ENCODE assay signal across 19 cellular contexts in the genomic region with DNA sequence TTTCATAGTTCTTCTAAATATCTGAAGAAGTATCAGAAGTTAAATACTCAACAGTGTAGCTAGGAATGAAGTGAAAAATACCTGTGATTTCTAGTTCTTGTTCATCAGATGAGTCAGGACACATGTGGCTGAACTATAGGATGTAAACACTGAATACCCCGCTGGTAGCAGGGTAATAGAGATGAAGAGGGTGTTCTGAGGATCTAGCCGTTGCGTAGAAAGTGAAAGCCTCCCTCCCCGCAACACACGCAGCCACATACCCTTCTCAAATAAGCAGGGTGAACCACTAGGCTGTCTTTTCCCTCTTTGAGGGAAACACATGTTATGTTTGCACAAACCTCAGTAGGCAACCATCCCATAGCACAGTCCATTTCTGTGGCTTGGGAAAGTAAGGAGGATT. TPM values are rescaled to one million over a fixed set of nuclear protein-coding genes. Genes with fewer than 3 reads are reported as not detected.
DNase-seq lines count a peak whose midpoint lies in the region; ATAC-seq, FAIRE-seq and TF ChIP-seq lines count a peak whose summit lies in the region.
"Had no signal": no experiment of that assay in that cellular context is flagged by ENCODE, and none has a peak within 500 bp of the region (broad histone marks: within the 10 kb centered on the region; RNA-seq: fewer than 3 reads in every experiment).

No MANE protein-coding gene starts in this region.

- no TSS peak for BruUV-seq in HepG2 (replicated peaks; lab: Mats Ljungman, UMichigan)
- no TSS peak for BruUV-seq in GM12878 (replicated peaks; lab: Mats Ljungman, UMichigan)

- in situ Hi-C loops in HepG2 (cut with HindIII; ENCODE audit: extremely low pct_ligation_motif_present, low pct_unique_long_range_greater_than_20kb) = loop anchor here (5.0 to 25.0 kb wide), 3 partner anchors 75 to 280 kb away; a partner anchor contains a TSS
- in situ Hi-C loops in GM12878 (cut with MboI) = loop anchor here (5.0 kb wide), 1 partner anchor 280 kb away; no protein-coding TSS in a partner anchor

- H3K4me2 ChIP-seq in HepG2 (ENCODE audit: low read depth, low read length) = peak overlapping the region; percentile 86
- peak overlapping the region; percentile 75 for H3K4me2 ChIP-seq in GM12878 (ENCODE audit: control insufficient read depth, insufficient read depth)
- H3K4me2 ChIP-seq in trophoblast cell (ENCODE audit: low read length) = no peak overlapping the region

- intact Hi-C loops in HepG2 (cut with micrococcal nuclease; ENCODE audit: unreplicated experiment) = loop anchor here (2.0 to 5.0 kb wide), 3 partner anchors 147 to 275 kb away; a partner anchor contains a TSS
- intact Hi-C loops in right lobe of liver (cut with DNase I) = loop anchor here (10.0 kb wide), 3 partner anchors 73 to 283 kb away; a partner anchor contains a TSS
- intact Hi-C loops in GM12878 (cut with micrococcal nuclease; ENCODE audit: unreplicated experiment) = loop anchor here (2.0 kb wide), 1 partner anchor 117 kb away; no protein-coding TSS in a partner anchor
- intact Hi-C loops in posterior vena cava (cut with DNase I) = loop anchor here (10.0 kb wide), 3 partner anchors 73 to 283 kb away; a partner anchor contains a TSS

- no peaks in the 10 kb centered on the region for H3K9me3 ChIP-seq in HepG2 (ENCODE audit: low read length)
- no peaks in the 10 kb centered on the region for H3K9me3 ChIP-seq in right lobe of liver
- no peaks in the 10 kb centered on the region for H3K9me3 ChIP-seq in GM12878 (replicated peaks; ENCODE audit: control insufficient read depth, insufficient read depth, low read length)
- H3K9me3 ChIP-seq in trophoblast cell (ENCODE audit: insufficient read depth, low read depth, low read length) = peaks cover 2% of the 10 kb centered on the region

- H4K20me1 ChIP-seq in HepG2 (ENCODE audit: insufficient read depth, low read length) (no peaks in the 10 kb centered on the region), GM12878 (ENCODE audit: control insufficient read depth, insufficient read depth) (no peaks in the 10 kb centered on the region)

- POLR2A ChIA-PET in HepG2 (lab: Yijun Ruan, JAX) (interaction anchor here (0.6 to 1.7 kb wide), 3 partner anchors 71 to 264 kb away, joined by 3 to 6 read pairs (median 3); a partner anchor contains a TSS), GM12878 (lab: Charles Lee) (interaction anchor here (1.3 to 1.5 kb wide), 2 partner anchors 275 to 281 kb away, joined by 3 to 5 read pairs; no protein-coding TSS in a partner anchor)

- no peak for TF ChIP-seq RAD21 in HepG2 (CRISPR knock-in tag; IDR thresholded peaks at IDR 0.05)
- no peak for TF ChIP-seq RAD21 in GM12878 (IDR thresholded peaks at IDR 0.05; ENCODE audit: insufficient read depth, low read depth, low read length)

- H4K8ac ChIP-seq in trophoblast cell (ENCODE audit: low read depth, low read length) = no peak overlapping the region

- H3K79me2 ChIP-seq in HepG2 (ENCODE audit: insufficient read depth, low read length) = no peaks in the 10 kb centered on the region
- H3K79me2 ChIP-seq in GM12878 (ENCODE audit: control insufficient read depth, insufficient read depth, low read length) = no peaks in the 10 kb centered on the region
- H3K79me2 ChIP-seq in trophoblast cell (ENCODE audit: control insufficient read depth, insufficient read depth, low read length, poor library complexity) = peaks cover 2% of the 10 kb centered on the region

- H3K4me1 ChIP-seq in HepG2 (ENCODE audit: insufficient read depth, low read length) (peaks cover 61% of the 10 kb centered on the region), right lobe of liver (peaks cover 0 to 25% (median 0%) of the 10 kb centered on the region in 4 donors), GM12878 (ENCODE audit: control insufficient read depth, insufficient read depth, low read length) (peaks cover 26% of the 10 kb centered on the region), trophoblast cell (ENCODE audit: control insufficient read depth in 1 of 2, insufficient read depth in 2 of 2, low read length in 2 of 2) (no peaks in the 10 kb centered on the region)

- WGBS in HepG2 (ENCODE audit: low lambda C conversion rate) = 11% methylated on average over 5 of the region's 5 CpGs
- 65% methylated on average over 5 of the region's 5 CpGs for WGBS in right lobe of liver (ENCODE audit: insufficient coverage, low coverage, low lambda C conversion rate, missing lambda C conversion rate)
- 13% methylated on average over 5 of the region's 5 CpGs for WGBS in GM12878 (ENCODE audit: insufficient coverage, insufficient replicate concordance, low lambda C conversion rate, missing lambda C conversion rate)
- no CpG with 5 or more reads among the region's 5 CpGs for WGBS in trophoblast cell (ENCODE audit: extremely low coverage, insufficient coverage, insufficient read length)

- FAIRE-seq in HepG2 (lab: Jason Lieb, UNC) (no peak), GM12878 (lab: Jason Lieb, UNC) (no peak)

- H3K4me3 ChIP-seq in HepG2 (replicated peaks in 1 of 3; ENCODE audit: insufficient read depth in 1 of 3, low read depth in 2 of 3, low read length in 3 of 3) (peak overlapping the region; percentile 25 to 59 (median 33)), right lobe of liver (no peak overlapping the region), GM12878 (no peak overlapping the region), trophoblast cell (ENCODE audit: low read depth, low read length) (no peak overlapping the region)
- H3K4me3 ChIP-seq: GM23248 had no signal

- H3K27me3 ChIP-seq in HepG2 (ENCODE audit: control insufficient read depth in 1 of 2, insufficient read depth in 2 of 2, low read length in 2 of 2) = no peaks in the 10 kb centered on the region; a peak in 1 of 5 replicates
- H3K27me3 ChIP-seq in right lobe of liver = no peaks in the 10 kb centered on the region
- no peaks in the 10 kb centered on the region for H3K27me3 ChIP-seq in GM12878 (replicated peaks in 1 of 2; ENCODE audit: control insufficient read depth in 2 of 2, insufficient read depth in 2 of 2, low read length in 1 of 2)
- H3K27me3 ChIP-seq in trophoblast cell (ENCODE audit: insufficient read depth, low read length) = no peaks in the 10 kb centered on the region

- DNase-seq in HepG2 (ENCODE audit: low spot score) = no peak
- DNase-seq in right lobe of liver = no peak
- no peak for DNase-seq in GM12878 (ENCODE audit: low read depth, low spot score)
- no peak for DNase-seq in trophoblast cell
- no peak for DNase-seq in posterior vena cava (ENCODE audit: low spot score)
- no peak for DNase-seq in DMS53 (lab: John Stamatoyannopoulos, UW)
- DNase-seq: ACHN, DND-41, GM23248, KBM-7, NCI-H1417, NCI-H187, NCI-H2107, NCI-H2227 treated with DMSO at 0.1 percent for 48 hours, NCI-H524 treated with DMSO at 0.1 percent for 48 hours had no signal

- H2BK5ac ChIP-seq in trophoblast cell (ENCODE audit: low read depth, low read length, poor library complexity) = no peak overlapping the region

- H3K36me3 ChIP-seq in HepG2 (replicated peaks in 1 of 2; ENCODE audit: control insufficient read depth in 1 of 2, insufficient read depth in 2 of 2, low read length in 2 of 2) (no peaks in the 10 kb centered on the region), right lobe of liver (no peaks in the 10 kb centered on the region), GM12878 (ENCODE audit: control insufficient read depth in 2 of 2, insufficient read depth in 2 of 2, low read length in 1 of 2) (no peaks in the 10 kb centered on the region), trophoblast cell (ENCODE audit: control insufficient read depth in 1 of 2, insufficient read depth in 2 of 2, low read length in 2 of 2) (no peaks in the 10 kb centered on the region)

- TF ChIP-seq CTCF in HepG2 (CRISPR knock-in tag; IDR thresholded peaks at IDR 0.05) (0 out of 2 replicates have a peak, but pooled peaks have one; percentile 2), right lobe of liver (IDR thresholded peaks at IDR 0.05) (no peak), GM12878 (IDR thresholded peaks at IDR 0.05 in 2 of 3, conservative IDR thresholded peaks at IDR 0.05 in 1 of 3; ENCODE audit: control insufficient read depth in 2 of 3, extremely low read depth in 1 of 3, insufficient read depth in 1 of 3, low read depth in 3 of 3, low read length in 3 of 3) (no peak)

- H2AFZ ChIP-seq in HepG2 (ENCODE audit: low read length) (peak overlapping the region; percentile 47), GM12878 (ENCODE audit: control insufficient read depth, low read depth, low read length) (no peak overlapping the region; the same call in 1 of the 2 replicates), trophoblast cell (ENCODE audit: insufficient read depth, low read length, poor library complexity) (no peak overlapping the region)
- H2AFZ ChIP-seq: GM23248 had no signal

- H2BK120ac ChIP-seq in trophoblast cell (ENCODE audit: insufficient read depth, low read length, poor library complexity) = no peak overlapping the region

- H4K12ac ChIP-seq in trophoblast cell (ENCODE audit: low read depth, low read length) = no peak overlapping the region

- no peak overlapping the region for H3K4ac ChIP-seq in trophoblast cell (ENCODE audit: low read depth, low read length)

- no peak overlapping the region for H3K14ac ChIP-seq in trophoblast cell (ENCODE audit: low read length)

- CTCF ChIA-PET in HepG2 (lab: Yijun Ruan, JAX; ENCODE audit: low intra/inter-chr PET ratio, low total read pairs) = no interaction called here
- CTCF ChIA-PET in GM12878 (lab: Yijun Ruan, JAX) = interaction anchor here (0.6 to 10.3 kb wide), 12 partner anchors 9 to 279 kb away, joined by 3 to 216 read pairs (median 4); a partner anchor contains a TSS

- no peak overlapping the region for H2BK12ac ChIP-seq in trophoblast cell (ENCODE audit: low read length)

- no peak overlapping the region for H4K91ac ChIP-seq in trophoblast cell (ENCODE audit: low read depth, low read length)

- H3K23ac ChIP-seq in trophoblast cell (ENCODE audit: low read length) = no peak overlapping the region

- H3K9ac ChIP-seq in HepG2 (ENCODE audit: insufficient read depth, low read depth, low read length) (peak overlapping the region; percentile 35; the same call in 1 of the 2 replicates), GM12878 (ENCODE audit: control insufficient read depth, insufficient read depth, low read length) (no peak overlapping the region), trophoblast cell (ENCODE audit: low read length) (peak overlapping the region; percentile 67)
- H3K9ac ChIP-seq: GM23248 had no signal

- TF ChIP-seq POLR2A in HepG2 (IDR thresholded peaks at IDR 0.05; ENCODE audit: insufficient read depth in 1 of 2, low read depth in 2 of 2, low read length in 2 of 2) = no peak
- TF ChIP-seq POLR2A in right lobe of liver (IDR thresholded peaks at IDR 0.05) = no peak
- no peak for TF ChIP-seq POLR2A in GM12878 (IDR thresholded peaks at IDR 0.05; ENCODE audit: low read depth, low read length)

- no peak overlapping the region for H2AK5ac ChIP-seq in trophoblast cell (ENCODE audit: low read length)

- no peak for ATAC-seq in HepG2
- no peak for ATAC-seq in right lobe of liver
- peak; percentile 34 for ATAC-seq in GM19351 (IDR thresholded peaks at IDR 0.05; ENCODE audit: unreplicated experiment)
- ATAC-seq in GM12878 = 0 out of 3 replicates have a peak, but pooled peaks have one; percentile 5
- ATAC-seq: HCT116 had no signal

- no peak overlapping the region for H3K18ac ChIP-seq in trophoblast cell (ENCODE audit: low read length)

- no peaks in the 10 kb centered on the region for H3K79me1 ChIP-seq in trophoblast cell (ENCODE audit: low read length)

- RAD21 ChIA-PET in GM12878 (lab: Charles Lee; ENCODE audit: unreplicated experiment) = interaction anchor here (0.6 to 6.3 kb wide), 12 partner anchors 43 to 280 kb away, joined by 3 to 77 read pairs (median 9); a partner anchor contains a TSS

- SMC1A ChIA-PET in GM12878 (lab: Charles Lee; ENCODE audit: uncharacterized antibody, unreplicated experiment) = interaction anchor here (0.8 to 6.5 kb wide), 12 partner anchors 8 to 279 kb away, joined by 3 to 110 read pairs (median 10); a partner anchor contains a TSS

- TF ChIP-seq EP300 in HepG2 (IDR thresholded peaks at IDR 0.05; ENCODE audit: low read depth in 2 of 2, low read length in 2 of 2) = no peak
- no peak for TF ChIP-seq EP300 in HepG2 (CRISPR knock-in tag; IDR thresholded peaks at IDR 0.05; ENCODE audit: borderline replicate concordance)
- no peak for TF ChIP-seq EP300 in GM12878 (IDR thresholded peaks at IDR 0.05; ENCODE audit: borderline replicate concordance in 1 of 2, control insufficient read depth in 1 of 2, low read depth in 2 of 2, low read length in 2 of 2)

- H3K27ac ChIP-seq in HepG2 (ENCODE audit: extremely low read length, insufficient read depth, low read length) (no peak overlapping the region), right lobe of liver (no peak overlapping the region), GM12878 (ENCODE audit: control insufficient read depth, insufficient read depth) (no peak overlapping the region), trophoblast cell (ENCODE audit: low read depth, low read length) (no peak overlapping the region)
- H3K27ac ChIP-seq: GM23248 had no signal

RNA-seq across cellular contexts. Expression of a gene that starts 16.4 kb away (rescaled TPM):
- total RNA-seq in HepG2 (2016; rRNA removed; fragmentation: Illumina TruSeq; extraction: Trizol) (not detected in 2 replicates), right lobe of liver (not detected), GM12878 (2014; rRNA removed) (not detected in 2 replicates), GM12878 (2014; rRNA removed; fragmentation: Illumina TruSeq; extraction: Trizol) (not detected in 2 replicates), GM12878 (2021) (not detected in 2 replicates), posterior vena cava (not detected)
- total RNA-seq in HepG2 (2016; cell fraction: cytosol; rRNA removed; fragmentation: Illumina TruSeq; extraction: Trizol; ENCODE audit: low read depth) = not detected in 2 replicates
- total RNA-seq in HepG2 (2016; cell fraction: insoluble cytoplasmic fraction; rRNA removed; fragmentation: Illumina TruSeq; extraction: Trizol) = not detected in 2 replicates
- total RNA-seq in HepG2 (2016; cell fraction: membrane; rRNA removed; fragmentation: Illumina TruSeq; extraction: Trizol) = not detected in 2 replicates
- total RNA-seq in HepG2 (2016; cell fraction: nucleus; rRNA removed; fragmentation: Illumina TruSeq; extraction: Trizol) = not detected in 2 replicates
- polyA plus RNA-seq in HepG2 (2011; rRNA removed) (not detected in 2 replicates), GM12878 (2011; rRNA removed) (not detected in 2 replicates), GM12878 (2014; fragmentation: Illumina TruSeq; extraction: Trizol) (not detected in 2 replicates), GM12878 (2014; fragmentation: Nextera tagmentation; extraction: Ambion mirVana) (not detected), GM12878 (2014; rRNA removed) (not detected in 2 replicates), GM12878 (2016; fragmentation: Nextera tagmentation; extraction: Ambion mirVana) (not detected)
- polyA plus RNA-seq in HepG2 (2011; cell fraction: cytosol; rRNA removed) = not detected in 2 replicates
- polyA plus RNA-seq in HepG2 (2011; cell fraction: nucleus; rRNA removed) = not detected in 2 replicates
- polyA plus RNA-seq in HepG2 (2012) = not detected in 2 replicates
- not detected in 2 replicates for polyA plus RNA-seq in HepG2 (2016; cell fraction: cytosol; fragmentation: Illumina TruSeq; extraction: Trizol; ENCODE audit: low read depth)
- not detected in 2 replicates for polyA plus RNA-seq in HepG2 (2016; cell fraction: insoluble cytoplasmic fraction; fragmentation: Illumina TruSeq; extraction: Trizol; ENCODE audit: low read depth)
- not detected in 2 replicates for polyA plus RNA-seq in HepG2 (2016; cell fraction: membrane; fragmentation: Illumina TruSeq; extraction: Trizol; ENCODE audit: low read depth)
- not detected in 2 replicates for polyA plus RNA-seq in HepG2 (2016; cell fraction: nucleus; fragmentation: Illumina TruSeq; extraction: Trizol; ENCODE audit: insufficient read depth, low read depth)
- not detected in 2 replicates for polyA minus RNA-seq in HepG2 (2011; rRNA and poly(A)+ RNA removed; ENCODE audit: low replicate concordance)
- not detected in 2 replicates for polyA minus RNA-seq in HepG2 (2011; cell fraction: cytosol; rRNA and poly(A)+ RNA removed)
- polyA minus RNA-seq in HepG2 (2011; cell fraction: nucleus; rRNA and poly(A)+ RNA removed) = not detected in 2 replicates
- total RNA-seq in GM12878 (2013; cell fraction: nucleolus; rRNA removed) = not detected in 2 replicates
- not detected for polyA plus RNA-seq in GM12878 (2011; ENCODE audit: low read depth)
- not detected in 2 replicates for polyA plus RNA-seq in GM12878 (2011; cell fraction: cytosol; rRNA removed)
- not detected in 2 replicates for polyA plus RNA-seq in GM12878 (2011; cell fraction: nucleus; rRNA removed)
- not detected in 2 replicates for polyA plus RNA-seq in GM12878 (2012)
- not detected in 2 replicates for polyA minus RNA-seq in GM12878 (2011; rRNA and poly(A)+ RNA removed)
- not detected in 2 replicates for polyA minus RNA-seq in GM12878 (2011; cell fraction: cytosol; rRNA and poly(A)+ RNA removed)
- polyA minus RNA-seq in GM12878 (2011; cell fraction: nucleus; rRNA and poly(A)+ RNA removed) = not detected in 2 replicates
- not detected in 2 replicates for polyA plus RNA-seq in trophoblast cell (2013)
- total RNA-seq: G401, GM23248 had no signal
- polyA plus RNA-seq: CD14-positive monocyte, GM23248 had no signal

RNA-seq across cellular contexts. Expression of a gene that starts 19.8 kb away (rescaled TPM):
- total RNA-seq in HepG2 (2016; rRNA removed; fragmentation: Illumina TruSeq; extraction: Trizol) (not detected in 2 replicates), right lobe of liver (not detected), GM12878 (2014; rRNA removed) (not detected in 2 replicates), GM12878 (2014; rRNA removed; fragmentation: Illumina TruSeq; extraction: Trizol) (not detected in 2 replicates), GM12878 (2021) (not detected in 2 replicates), posterior vena cava (not detected)
- not detected in 2 replicates for total RNA-seq in HepG2 (2016; cell fraction: cytosol; rRNA removed; fragmentation: Illumina TruSeq; extraction: Trizol; ENCODE audit: low read depth)
- total RNA-seq in HepG2 (2016; cell fraction: insoluble cytoplasmic fraction; rRNA removed; fragmentation: Illumina TruSeq; extraction: Trizol) = not detected in 2 replicates
- not detected in 2 replicates for total RNA-seq in HepG2 (2016; cell fraction: membrane; rRNA removed; fragmentation: Illumina TruSeq; extraction: Trizol)
- total RNA-seq in HepG2 (2016; cell fraction: nucleus; rRNA removed; fragmentation: Illumina TruSeq; extraction: Trizol) = not detected in 2 replicates
- polyA plus RNA-seq in HepG2 (2011; rRNA removed) (not detected in 2 replicates), GM12878 (2011; rRNA removed) (not detected in 2 replicates), GM12878 (2014; fragmentation: Illumina TruSeq; extraction: Trizol) (not detected in 2 replicates), GM12878 (2014; fragmentation: Nextera tagmentation; extraction: Ambion mirVana) (not detected), GM12878 (2014; rRNA removed) (not detected in 2 replicates), GM12878 (2016; fragmentation: Nextera tagmentation; extraction: Ambion mirVana) (not detected)
- not detected in 2 replicates for polyA plus RNA-seq in HepG2 (2011; cell fraction: cytosol; rRNA removed)
- not detected in 2 replicates for polyA plus RNA-seq in HepG2 (2011; cell fraction: nucleus; rRNA removed)
- polyA plus RNA-seq in HepG2 (2012) = not detected in 2 replicates
- not detected in 2 replicates for polyA plus RNA-seq in HepG2 (2016; cell fraction: cytosol; fragmentation: Illumina TruSeq; extraction: Trizol; ENCODE audit: low read depth)
- not detected in 2 replicates for polyA plus RNA-seq in HepG2 (2016; cell fraction: insoluble cytoplasmic fraction; fragmentation: Illumina TruSeq; extraction: Trizol; ENCODE audit: low read depth)
- polyA plus RNA-seq in HepG2 (2016; cell fraction: membrane; fragmentation: Illumina TruSeq; extraction: Trizol; ENCODE audit: low read depth) = not detected in 2 replicates
- not detected in 2 replicates for polyA plus RNA-seq in HepG2 (2016; cell fraction: nucleus; fragmentation: Illumina TruSeq; extraction: Trizol; ENCODE audit: insufficient read depth, low read depth)
- not detected in 2 replicates for polyA minus RNA-seq in HepG2 (2011; rRNA and poly(A)+ RNA removed; ENCODE audit: low replicate concordance)
- polyA minus RNA-seq in HepG2 (2011; cell fraction: cytosol; rRNA and poly(A)+ RNA removed) = not detected in 2 replicates
- not detected in 2 replicates for polyA minus RNA-seq in HepG2 (2011; cell fraction: nucleus; rRNA and poly(A)+ RNA removed)
- total RNA-seq in GM12878 (2013; cell fraction: nucleolus; rRNA removed) = not detected in 2 replicates
- not detected for polyA plus RNA-seq in GM12878 (2011; ENCODE audit: low read depth)
- polyA plus RNA-seq in GM12878 (2011; cell fraction: cytosol; rRNA removed) = not detected in 2 replicates
- polyA plus RNA-seq in GM12878 (2011; cell fraction: nucleus; rRNA removed) = not detected in 2 replicates
- not detected in 2 replicates for polyA plus RNA-seq in GM12878 (2012)
- not detected in 2 replicates for polyA minus RNA-seq in GM12878 (2011; rRNA and poly(A)+ RNA removed)
- not detected in 2 replicates for polyA minus RNA-seq in GM12878 (2011; cell fraction: cytosol; rRNA and poly(A)+ RNA removed)
- polyA minus RNA-seq in GM12878 (2011; cell fraction: nucleus; rRNA and poly(A)+ RNA removed) = not detected in 2 replicates
- not detected in 2 replicates for polyA plus RNA-seq in trophoblast cell (2013)
- total RNA-seq: G401, GM23248 had no signal
- polyA plus RNA-seq: CD14-positive monocyte, GM23248 had no signal

RNA-seq across cellular contexts. Expression of a gene that starts 33.9 kb away (rescaled TPM):
- total RNA-seq in HepG2 (2016; rRNA removed; fragmentation: Illumina TruSeq; extraction: Trizol) (not detected in 2 replicates), right lobe of liver (not detected), GM12878 (2014; rRNA removed) (0.62 and 0.76 TPM in 2 replicates), GM12878 (2014; rRNA removed; fragmentation: Illumina TruSeq; extraction: Trizol) (0.64 and 0.67 TPM in 2 replicates), GM12878 (2021) (0.51 and 0.66 TPM in 2 replicates), posterior vena cava (not detected)
- not detected in 2 replicates for total RNA-seq in HepG2 (2016; cell fraction: cytosol; rRNA removed; fragmentation: Illumina TruSeq; extraction: Trizol; ENCODE audit: low read depth)
- not detected in 2 replicates for total RNA-seq in HepG2 (2016; cell fraction: insoluble cytoplasmic fraction; rRNA removed; fragmentation: Illumina TruSeq; extraction: Trizol)
- not detected in 2 replicates for total RNA-seq in HepG2 (2016; cell fraction: membrane; rRNA removed; fragmentation: Illumina TruSeq; extraction: Trizol)
- total RNA-seq in HepG2 (2016; cell fraction: nucleus; rRNA removed; fragmentation: Illumina TruSeq; extraction: Trizol) = not detected in 2 replicates
- polyA plus RNA-seq in HepG2 (2011; rRNA removed) (0.09 TPM in 1 of 2 replicates, not detected in the other), GM12878 (2011; rRNA removed) (0.09 and 0.24 TPM in 2 replicates), GM12878 (2014; fragmentation: Illumina TruSeq; extraction: Trizol) (0.22 TPM in 1 of 2 replicates, not detected in the other), GM12878 (2014; fragmentation: Nextera tagmentation; extraction: Ambion mirVana) (not detected), GM12878 (2014; rRNA removed) (0.35 and 0.42 TPM in 2 replicates), GM12878 (2016; fragmentation: Nextera tagmentation; extraction: Ambion mirVana) (not detected)
- not detected in 2 replicates for polyA plus RNA-seq in HepG2 (2011; cell fraction: cytosol; rRNA removed)
- 0.18 and 0.38 TPM in 2 replicates for polyA plus RNA-seq in HepG2 (2011; cell fraction: nucleus; rRNA removed)
- polyA plus RNA-seq in HepG2 (2012) = not detected in 2 replicates
- not detected in 2 replicates for polyA plus RNA-seq in HepG2 (2016; cell fraction: cytosol; fragmentation: Illumina TruSeq; extraction: Trizol; ENCODE audit: low read depth)
- polyA plus RNA-seq in HepG2 (2016; cell fraction: insoluble cytoplasmic fraction; fragmentation: Illumina TruSeq; extraction: Trizol; ENCODE audit: low read depth) = not detected in 2 replicates
- polyA plus RNA-seq in HepG2 (2016; cell fraction: membrane; fragmentation: Illumina TruSeq; extraction: Trizol; ENCODE audit: low read depth) = not detected in 2 replicates
- not detected in 2 replicates for polyA plus RNA-seq in HepG2 (2016; cell fraction: nucleus; fragmentation: Illumina TruSeq; extraction: Trizol; ENCODE audit: insufficient read depth, low read depth)
- 0.26 and 0.50 TPM in 2 replicates for polyA minus RNA-seq in HepG2 (2011; rRNA and poly(A)+ RNA removed; ENCODE audit: low replicate concordance)
- polyA minus RNA-seq in HepG2 (2011; cell fraction: cytosol; rRNA and poly(A)+ RNA removed) = not detected in 2 replicates
- not detected in 2 replicates for polyA minus RNA-seq in HepG2 (2011; cell fraction: nucleus; rRNA and poly(A)+ RNA removed)
- total RNA-seq in GM12878 (2013; cell fraction: nucleolus; rRNA removed) = 12.5 and 19.1 TPM in 2 replicates
- polyA plus RNA-seq in GM12878 (2011; ENCODE audit: low read depth) = 0.66 TPM
- polyA plus RNA-seq in GM12878 (2011; cell fraction: cytosol; rRNA removed) = 0.12 and 0.24 TPM in 2 replicates
- polyA plus RNA-seq in GM12878 (2011; cell fraction: nucleus; rRNA removed) = 0.70 and 1.1 TPM in 2 replicates
- 0.16 and 0.27 TPM in 2 replicates for polyA plus RNA-seq in GM12878 (2012)
- 0.80 TPM in 1 of 2 replicates, not detected in the other for polyA minus RNA-seq in GM12878 (2011; rRNA and poly(A)+ RNA removed)
- not detected in 2 replicates for polyA minus RNA-seq in GM12878 (2011; cell fraction: cytosol; rRNA and poly(A)+ RNA removed)
- 0.48 and 0.86 TPM in 2 replicates for polyA minus RNA-seq in GM12878 (2011; cell fraction: nucleus; rRNA and poly(A)+ RNA removed)
- polyA plus RNA-seq in trophoblast cell (2013) = not detected in 2 replicates
- total RNA-seq: G401, GM23248 had no signal
- polyA plus RNA-seq: CD14-positive monocyte, GM23248 had no signal

RNA-seq across cellular contexts. Expression of a gene that starts 46.8 kb away (rescaled TPM):
- total RNA-seq in HepG2 (2016; rRNA removed; fragmentation: Illumina TruSeq; extraction: Trizol) (not detected in 2 replicates), right lobe of liver (not detected), GM12878 (2014; rRNA removed) (not detected in 2 replicates), GM12878 (2014; rRNA removed; fragmentation: Illumina TruSeq; extraction: Trizol) (not detected in 2 replicates), GM12878 (2021) (not detected in 2 replicates), posterior vena cava (not detected)
- not detected in 2 replicates for total RNA-seq in HepG2 (2016; cell fraction: cytosol; rRNA removed; fragmentation: Illumina TruSeq; extraction: Trizol; ENCODE audit: low read depth)
- total RNA-seq in HepG2 (2016; cell fraction: insoluble cytoplasmic fraction; rRNA removed; fragmentation: Illumina TruSeq; extraction: Trizol) = not detected in 2 replicates
- total RNA-seq in HepG2 (2016; cell fraction: membrane; rRNA removed; fragmentation: Illumina TruSeq; extraction: Trizol) = not detected in 2 replicates
- not detected in 2 replicates for total RNA-seq in HepG2 (2016; cell fraction: nucleus; rRNA removed; fragmentation: Illumina TruSeq; extraction: Trizol)
- polyA plus RNA-seq in HepG2 (2011; rRNA removed) (not detected in 2 replicates), GM12878 (2011; rRNA removed) (not detected in 2 replicates), GM12878 (2014; fragmentation: Illumina TruSeq; extraction: Trizol) (not detected in 2 replicates), GM12878 (2014; fragmentation: Nextera tagmentation; extraction: Ambion mirVana) (not detected), GM12878 (2014; rRNA removed) (not detected in 2 replicates), GM12878 (2016; fragmentation: Nextera tagmentation; extraction: Ambion mirVana) (not detected)
- not detected in 2 replicates for polyA plus RNA-seq in HepG2 (2011; cell fraction: cytosol; rRNA removed)
- not detected in 2 replicates for polyA plus RNA-seq in HepG2 (2011; cell fraction: nucleus; rRNA removed)
- polyA plus RNA-seq in HepG2 (2012) = not detected in 2 replicates
- polyA plus RNA-seq in HepG2 (2016; cell fraction: cytosol; fragmentation: Illumina TruSeq; extraction: Trizol; ENCODE audit: low read depth) = not detected in 2 replicates
- not detected in 2 replicates for polyA plus RNA-seq in HepG2 (2016; cell fraction: insoluble cytoplasmic fraction; fragmentation: Illumina TruSeq; extraction: Trizol; ENCODE audit: low read depth)
- polyA plus RNA-seq in HepG2 (2016; cell fraction: membrane; fragmentation: Illumina TruSeq; extraction: Trizol; ENCODE audit: low read depth) = not detected in 2 replicates
- polyA plus RNA-seq in HepG2 (2016; cell fraction: nucleus; fragmentation: Illumina TruSeq; extraction: Trizol; ENCODE audit: insufficient read depth, low read depth) = not detected in 2 replicates
- not detected in 2 replicates for polyA minus RNA-seq in HepG2 (2011; rRNA and poly(A)+ RNA removed; ENCODE audit: low replicate concordance)
- polyA minus RNA-seq in HepG2 (2011; cell fraction: cytosol; rRNA and poly(A)+ RNA removed) = not detected in 2 replicates
- not detected in 2 replicates for polyA minus RNA-seq in HepG2 (2011; cell fraction: nucleus; rRNA and poly(A)+ RNA removed)
- total RNA-seq in GM12878 (2013; cell fraction: nucleolus; rRNA removed) = not detected in 2 replicates
- polyA plus RNA-seq in GM12878 (2011; ENCODE audit: low read depth) = not detected
- polyA plus RNA-seq in GM12878 (2011; cell fraction: cytosol; rRNA removed) = not detected in 2 replicates
- polyA plus RNA-seq in GM12878 (2011; cell fraction: nucleus; rRNA removed) = not detected in 2 replicates
- polyA plus RNA-seq in GM12878 (2012) = not detected in 2 replicates
- polyA minus RNA-seq in GM12878 (2011; rRNA and poly(A)+ RNA removed) = not detected in 2 replicates
- not detected in 2 replicates for polyA minus RNA-seq in GM12878 (2011; cell fraction: cytosol; rRNA and poly(A)+ RNA removed)
- polyA minus RNA-seq in GM12878 (2011; cell fraction: nucleus; rRNA and poly(A)+ RNA removed) = not detected in 2 replicates
- not detected in 2 replicates for polyA plus RNA-seq in trophoblast cell (2013)
- total RNA-seq: G401, GM23248 had no signal
- polyA plus RNA-seq: CD14-positive monocyte, GM23248 had no signal

Comparison
In these comparisons a context has a peak if more than half of its experiments do, and no peak if none do; other contexts are left out.
1. H3K4me3 ChIP-seq: peak in HepG2 (3 of 3); none in right lobe of liver (0 of 3), GM12878 (single experiment) and trophoblast cell (single experiment).
2. ATAC-seq: peak in GM19351 (single experiment) and GM12878 (single experiment); none in HepG2 (single experiment) and right lobe of liver (0 of 4).